Comparison of ENCODE assay signal across 1 cellular context in the genomic region with DNA sequence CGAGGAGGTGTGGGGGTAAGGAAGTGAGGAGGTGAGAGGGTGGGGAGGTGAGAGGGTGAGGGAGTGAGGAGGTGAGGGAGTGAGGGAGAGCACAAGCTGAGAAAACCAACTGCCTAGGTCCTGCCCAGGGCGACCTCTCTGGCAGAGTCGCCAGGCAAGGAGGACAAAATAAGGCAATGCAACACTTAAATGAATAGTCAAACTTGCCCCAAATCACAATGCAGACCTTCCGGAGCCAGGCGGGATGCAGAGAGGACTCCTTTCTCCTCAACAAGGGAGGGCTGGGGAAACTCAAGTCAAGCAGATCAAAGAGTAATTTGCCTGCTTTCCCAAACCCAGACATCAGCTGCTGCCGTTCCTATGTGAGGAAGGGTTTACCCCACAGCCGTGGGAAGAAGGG.
TF ChIP-seq lines count a peak whose summit lies in the region.

No MANE protein-coding gene starts in this region.

TF ChIP-seq in GM23338, 12 proteins besides CTCF, POLR2A, EP300 and RAD21:
- TF ChIP-seq, protein P1, sequence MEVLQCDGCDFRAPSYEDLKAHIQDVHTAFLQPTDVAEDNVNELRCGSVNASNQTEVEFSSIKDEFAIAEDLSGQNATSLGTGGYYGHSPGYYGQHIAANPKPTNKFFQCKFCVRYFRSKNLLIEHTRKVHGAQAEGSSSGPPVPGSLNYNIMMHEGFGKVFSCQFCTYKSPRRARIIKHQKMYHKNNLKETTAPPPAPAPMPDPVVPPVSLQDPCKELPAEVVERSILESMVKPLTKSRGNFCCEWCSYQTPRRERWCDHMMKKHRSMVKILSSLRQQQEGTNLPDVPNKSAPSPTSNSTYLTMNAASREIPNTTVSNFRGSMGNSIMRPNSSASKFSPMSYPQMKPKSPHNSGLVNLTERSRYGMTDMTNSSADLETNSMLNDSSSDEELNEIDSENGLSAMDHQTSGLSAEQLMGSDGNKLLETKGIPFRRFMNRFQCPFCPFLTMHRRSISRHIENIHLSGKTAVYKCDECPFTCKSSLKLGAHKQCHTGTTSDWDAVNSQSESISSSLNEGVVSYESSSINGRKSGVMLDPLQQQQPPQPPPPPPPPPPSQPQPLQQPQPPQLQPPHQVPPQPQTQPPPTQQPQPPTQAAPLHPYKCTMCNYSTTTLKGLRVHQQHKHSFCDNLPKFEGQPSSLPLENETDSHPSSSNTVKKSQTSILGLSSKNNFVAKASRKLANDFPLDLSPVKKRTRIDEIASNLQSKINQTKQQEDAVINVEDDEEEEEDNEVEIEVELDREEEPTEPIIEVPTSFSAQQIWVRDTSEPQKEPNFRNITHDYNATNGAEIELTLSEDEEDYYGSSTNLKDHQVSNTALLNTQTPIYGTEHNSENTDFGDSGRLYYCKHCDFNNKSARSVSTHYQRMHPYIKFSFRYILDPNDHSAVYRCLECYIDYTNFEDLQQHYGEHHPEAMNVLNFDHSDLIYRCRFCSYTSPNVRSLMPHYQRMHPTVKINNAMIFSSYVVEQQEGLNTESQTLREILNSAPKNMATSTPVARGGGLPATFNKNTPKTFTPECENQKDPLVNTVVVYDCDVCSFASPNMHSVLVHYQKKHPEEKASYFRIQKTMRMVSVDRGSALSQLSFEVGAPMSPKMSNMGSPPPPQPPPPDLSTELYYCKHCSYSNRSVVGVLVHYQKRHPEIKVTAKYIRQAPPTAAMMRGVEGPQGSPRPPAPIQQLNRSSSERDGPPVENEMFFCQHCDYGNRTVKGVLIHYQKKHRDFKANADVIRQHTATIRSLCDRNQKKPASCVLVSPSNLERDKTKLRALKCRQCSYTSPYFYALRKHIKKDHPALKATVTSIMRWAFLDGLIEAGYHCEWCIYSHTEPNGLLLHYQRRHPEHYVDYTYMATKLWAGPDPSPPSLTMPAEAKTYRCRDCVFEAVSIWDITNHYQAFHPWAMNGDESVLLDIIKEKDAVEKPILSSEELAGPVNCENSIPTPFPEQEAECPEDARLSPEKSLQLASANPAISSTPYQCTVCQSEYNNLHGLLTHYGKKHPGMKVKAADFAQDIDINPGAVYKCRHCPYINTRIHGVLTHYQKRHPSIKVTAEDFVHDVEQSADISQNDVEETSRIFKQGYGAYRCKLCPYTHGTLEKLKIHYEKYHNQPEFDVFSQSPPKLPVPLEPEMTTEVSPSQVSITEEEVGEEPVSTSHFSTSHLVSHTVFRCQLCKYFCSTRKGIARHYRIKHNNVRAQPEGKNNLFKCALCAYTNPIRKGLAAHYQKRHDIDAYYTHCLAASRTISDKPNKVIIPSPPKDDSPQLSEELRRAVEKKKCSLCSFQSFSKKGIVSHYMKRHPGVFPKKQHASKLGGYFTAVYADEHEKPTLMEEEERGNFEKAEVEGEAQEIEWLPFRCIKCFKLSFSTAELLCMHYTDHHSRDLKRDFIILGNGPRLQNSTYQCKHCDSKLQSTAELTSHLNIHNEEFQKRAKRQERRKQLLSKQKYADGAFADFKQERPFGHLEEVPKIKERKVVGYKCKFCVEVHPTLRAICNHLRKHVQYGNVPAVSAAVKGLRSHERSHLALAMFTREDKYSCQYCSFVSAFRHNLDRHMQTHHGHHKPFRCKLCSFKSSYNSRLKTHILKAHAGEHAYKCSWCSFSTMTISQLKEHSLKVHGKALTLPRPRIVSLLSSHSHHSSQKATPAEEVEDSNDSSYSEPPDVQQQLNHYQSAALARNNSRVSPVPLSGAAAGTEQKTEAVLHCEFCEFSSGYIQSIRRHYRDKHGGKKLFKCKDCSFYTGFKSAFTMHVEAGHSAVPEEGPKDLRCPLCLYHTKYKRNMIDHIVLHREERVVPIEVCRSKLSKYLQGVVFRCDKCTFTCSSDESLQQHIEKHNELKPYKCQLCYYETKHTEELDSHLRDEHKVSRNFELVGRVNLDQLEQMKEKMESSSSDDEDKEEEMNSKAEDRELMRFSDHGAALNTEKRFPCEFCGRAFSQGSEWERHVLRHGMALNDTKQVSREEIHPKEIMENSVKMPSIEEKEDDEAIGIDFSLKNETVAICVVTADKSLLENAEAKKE (CRISPR knock-in tag; IDR thresholded peaks at IDR 0.05), result no peak
- TF ChIP-seq EZH2 (IDR thresholded peaks at IDR 0.05; ENCODE audit: low read depth, unreplicated experiment), result no peak
- TF ChIP-seq, protein P2, sequence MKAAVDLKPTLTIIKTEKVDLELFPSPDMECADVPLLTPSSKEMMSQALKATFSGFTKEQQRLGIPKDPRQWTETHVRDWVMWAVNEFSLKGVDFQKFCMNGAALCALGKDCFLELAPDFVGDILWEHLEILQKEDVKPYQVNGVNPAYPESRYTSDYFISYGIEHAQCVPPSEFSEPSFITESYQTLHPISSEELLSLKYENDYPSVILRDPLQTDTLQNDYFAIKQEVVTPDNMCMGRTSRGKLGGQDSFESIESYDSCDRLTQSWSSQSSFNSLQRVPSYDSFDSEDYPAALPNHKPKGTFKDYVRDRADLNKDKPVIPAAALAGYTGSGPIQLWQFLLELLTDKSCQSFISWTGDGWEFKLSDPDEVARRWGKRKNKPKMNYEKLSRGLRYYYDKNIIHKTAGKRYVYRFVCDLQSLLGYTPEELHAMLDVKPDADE (IDR thresholded peaks at IDR 0.05), result no peak
- no peak for TF ChIP-seq ZNF331 (CRISPR knock-in tag; IDR thresholded peaks at IDR 0.05; ENCODE audit: low read depth)
- no peak for TF ChIP-seq EZH2phosphoT487 (IDR thresholded peaks at IDR 0.05; ENCODE audit: unreplicated experiment)
